Comparison of ENCODE assay signal across 27 cellular contexts in the genomic region with DNA sequence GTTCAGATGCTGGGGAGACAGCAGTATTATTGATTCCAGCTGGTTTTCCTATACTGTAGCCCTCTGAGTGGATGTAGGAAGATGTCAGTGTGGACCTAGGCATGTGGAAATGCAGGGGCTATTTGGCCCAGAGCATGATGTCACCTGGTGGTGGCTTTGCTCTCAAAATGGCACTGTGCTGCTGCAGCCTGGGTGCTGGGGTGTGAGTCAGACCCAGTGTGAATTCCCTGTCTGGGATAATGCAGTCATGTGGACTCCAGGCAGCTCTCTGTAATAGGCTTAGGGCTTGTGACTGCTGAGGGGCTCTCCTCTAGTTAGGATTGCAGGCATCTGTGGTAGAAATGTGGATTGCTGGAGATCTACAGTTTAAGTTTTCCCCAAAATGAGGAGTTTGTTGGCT.
DNase-seq lines count a peak whose midpoint lies in the region; ATAC-seq and TF ChIP-seq lines count a peak whose summit lies in the region.
"Had no signal": no experiment of that assay in that cellular context is flagged by ENCODE, and none has a peak within 500 bp of the region (broad histone marks: within the 10 kb centered on the region; RNA-seq: fewer than 3 reads in every experiment).

No MANE protein-coding gene starts in this region.

- no peaks in the 10 kb centered on the region for H3K36me3 ChIP-seq in mesenchymal stem cell (ENCODE audit: control insufficient read depth in 1 of 2, insufficient read depth in 2 of 2, low read depth in 1 of 2, low read length in 2 of 2)

- H2AK5ac ChIP-seq in mesenchymal stem cell (ENCODE audit: low read length, severe bottlenecking), result no peak overlapping the region

- H3K18ac ChIP-seq in mesenchymal stem cell (ENCODE audit: low read depth in 1 of 2, low read length in 2 of 2), result no peak overlapping the region

- H3K9me3 ChIP-seq in mesenchymal stem cell (ENCODE audit: control insufficient read depth, low read length), result no peaks in the 10 kb centered on the region
- H3K9me3 ChIP-seq: A549, SK-N-SH had no signal

- H3K79me1 ChIP-seq in mesenchymal stem cell (replicated peaks; ENCODE audit: low read length, poor library complexity, severe bottlenecking), result no peaks in the 10 kb centered on the region

- H3K4me1 ChIP-seq in foreskin keratinocyte (no peaks in the 10 kb centered on the region), mesenchymal stem cell (ENCODE audit: control insufficient read depth, insufficient read depth, low read depth, low read length) (no peaks in the 10 kb centered on the region)
- H3K4me1 ChIP-seq: A549 had no signal

- no peak overlapping the region for H4K8ac ChIP-seq in mesenchymal stem cell (ENCODE audit: low read length)

- no peak overlapping the region for H2BK5ac ChIP-seq in mesenchymal stem cell (ENCODE audit: low read depth, low read length, poor library complexity, severe bottlenecking)

- no peak overlapping the region for H3K27ac ChIP-seq in foreskin keratinocyte
- H3K27ac ChIP-seq in mesenchymal stem cell (ENCODE audit: low read length, poor library complexity, severe bottlenecking), result no peak overlapping the region
- H3K27ac ChIP-seq: A549 had no signal

- no peak for TF ChIP-seq CTCF in foreskin keratinocyte (conservative IDR thresholded peaks at IDR 0.05)
- TF ChIP-seq CTCF in retinal pigment epithelial cell (conservative IDR thresholded peaks at IDR 0.05; ENCODE audit: low read depth, low read length), result no peak

- H3K27me3 ChIP-seq in foreskin keratinocyte (no peaks in the 10 kb centered on the region), mesenchymal stem cell (ENCODE audit: control insufficient read depth in 1 of 2, insufficient read depth in 1 of 2, low read length in 2 of 2) (no peaks in the 10 kb centered on the region)

- no peak overlapping the region for H4K91ac ChIP-seq in mesenchymal stem cell (ENCODE audit: low read length)

- H3K14ac ChIP-seq in mesenchymal stem cell (ENCODE audit: low read length in 2 of 2), result no peak overlapping the region

- no peak overlapping the region for H3K23ac ChIP-seq in mesenchymal stem cell (ENCODE audit: low read length in 2 of 2)

- in situ Hi-C loops in ACHN (cut with HindIII; ENCODE audit: low pct_ligation_motif_present, low pct_unique_long_range_greater_than_20kb, low sequenced_read_pairs), result no loop called here

- no peak overlapping the region for H3K4me2 ChIP-seq in mesenchymal stem cell (ENCODE audit: low read length, poor library complexity, severe bottlenecking)
- H3K4me2 ChIP-seq: A549, SK-N-SH had no signal

- peak; percentile 51 for ATAC-seq in foreskin keratinocyte
- no peak for ATAC-seq in GM18517 (IDR thresholded peaks at IDR 0.05; ENCODE audit: unreplicated experiment)
- ATAC-seq: A549, GM12878, HCT116, K562, Panc1 had no signal

- no peak overlapping the region for H3K4ac ChIP-seq in mesenchymal stem cell (ENCODE audit: low read depth in 1 of 2, low read length in 2 of 2)

- H2BK15ac ChIP-seq in mesenchymal stem cell (ENCODE audit: low read depth, poor library complexity, severe bottlenecking), result no peak overlapping the region

- H2BK12ac ChIP-seq in mesenchymal stem cell (ENCODE audit: low read length in 2 of 2), result no peak overlapping the region

- no peak overlapping the region for H2BK120ac ChIP-seq in mesenchymal stem cell (ENCODE audit: low read depth, low read length)

- DNase-seq in H4 (ENCODE audit: low spot score) (peak; percentile 8), NCI-H82 treated with DMSO at 0.1 percent for 48 hours (lab: John Stamatoyannopoulos, UW; ENCODE audit: unreplicated experiment) (peak; percentile 35), foreskin keratinocyte (no peak), retinal pigment epithelial cell (ENCODE audit: low read depth) (peak; percentile 31), mesenchymal stem cell (no peak), ACHN (no peak)
- DNase-seq: CD4-positive, alpha-beta memory T cell; COR-L47; DMS53; GDM1; GOT3; MM.1S; NCI-H1048; NCI-H1417; NCI-H1694; NCI-H2029 treated with DMSO at 0.1 percent for 48 hours; NCI-H446 treated with DMSO at 0.1 percent for 48 hours; NCI-H526; SIG-M5; SK-N-SH; SW 1271 had no signal

- H3K4me3 ChIP-seq in retinal pigment epithelial cell (ENCODE audit: low read length) (no peak overlapping the region), mesenchymal stem cell (ENCODE audit: insufficient read depth in 1 of 2, low read depth in 1 of 2, low read length in 2 of 2) (no peak overlapping the region)
- H3K4me3 ChIP-seq: A549, GM12878, K562 had no signal

- no peak overlapping the region for H3K9ac ChIP-seq in mesenchymal stem cell (ENCODE audit: low read length)
- H3K9ac ChIP-seq: SK-N-SH had no signal

- no peak overlapping the region for H2AFZ ChIP-seq in mesenchymal stem cell (ENCODE audit: low read depth, low read length)

Comparison
In these comparisons a context has a peak if more than half of its experiments do, and no peak if none do; other contexts are left out.
1. DNase-seq: peak in H4 (single experiment), NCI-H82 treated with DMSO at 0.1 percent for 48 hours (single experiment) and retinal pigment epithelial cell (single experiment); none in foreskin keratinocyte (0 of 2), mesenchymal stem cell (single experiment) and ACHN (single experiment).